Comparison of ENCODE assay signal across 6 cellular contexts in the genomic region with DNA sequence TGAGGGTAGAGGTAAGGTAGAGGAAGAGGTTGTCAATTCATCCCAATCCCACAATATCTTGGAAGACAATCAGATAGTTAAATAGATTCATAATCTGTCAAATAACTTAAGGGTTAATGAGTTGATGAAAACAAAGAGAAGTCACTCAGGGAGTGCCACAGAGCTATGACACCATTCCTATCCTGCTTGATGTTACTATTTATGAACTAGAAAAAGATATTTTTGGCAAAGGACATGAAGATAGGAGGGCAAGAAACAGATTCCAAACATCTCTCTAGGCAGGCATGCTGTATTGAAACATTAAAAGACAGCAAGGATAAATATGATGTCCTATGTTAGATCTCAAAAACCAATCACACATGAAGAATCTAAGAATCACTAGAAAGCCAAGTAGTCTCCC. TPM values are rescaled to one million over a fixed set of nuclear protein-coding genes. Genes with fewer than 3 reads are reported as not detected.
"Had no signal": no experiment of that assay in that cellular context is flagged by ENCODE, and none has a peak within 500 bp of the region (broad histone marks: within the 10 kb centered on the region; RNA-seq: fewer than 3 reads in every experiment).

No MANE protein-coding gene starts in this region.

- DNase-seq: H9, HCEC 1CT had no signal

- H3K27ac Mint-ChIP-seq: GM23338, H9, IgD-negative memory B cell had no signal

- H3K9me3 Mint-ChIP-seq: GM23338 had no signal

- H3K27ac ChIP-seq: HL-60 had no signal

- ATAC-seq: GM23338, HepG2 had no signal

- H3K4me3 ChIP-seq: GM23338 had no signal

- H3K36me3 Mint-ChIP-seq: IgD-negative memory B cell had no signal

- H3K4me3 Mint-ChIP-seq: GM23338, H9, IgD-negative memory B cell had no signal

RNA-seq across cellular contexts. Expression of a gene that starts 3.5 kb away (rescaled TPM):
- total RNA-seq: HepG2 had no signal
- polyA plus RNA-seq: IgD-negative memory B cell had no signal
